Comparison of ENCODE assay signal across 1 cellular context in genomic region chr3:24363242-24363641, GRCh38.
TF ChIP-seq lines count a peak whose summit lies in the region.

No MANE protein-coding gene starts in this region.

TF ChIP-seq in HEK293, 187 proteins besides CTCF, POLR2A, EP300 and RAD21 (continued from another document):
- peak; percentile 44; the same call in 1 of the 2 replicates for TF ChIP-seq ZBTB6 (tag by site-specific recombination; IDR thresholded peaks at IDR 0.05)
- no peak for TF ChIP-seq ZNF37A (tag by site-specific recombination; IDR thresholded peaks at IDR 0.05)
- no peak for TF ChIP-seq SP3 (tag by site-specific recombination; IDR thresholded peaks at IDR 0.05)
- TF ChIP-seq PRDM6 (tag by site-specific recombination; IDR thresholded peaks at IDR 0.05): peak; percentile 65
- TF ChIP-seq ELK4 (IDR thresholded peaks at IDR 0.05; ENCODE audit: borderline replicate concordance, low read depth, low read length): no peak
- TF ChIP-seq ZXDB (tag by site-specific recombination; IDR thresholded peaks at IDR 0.05): no peak
- no peak for TF ChIP-seq SP2 (tag by site-specific recombination; IDR thresholded peaks at IDR 0.05)
TF ChIP-seq in HEK293: peak in this region for 5.
